9 cellular contexts compared by ENCODE assay signal in genomic region chr11:14336507-14337503, GRCh38. TPM values are rescaled to one million over a fixed set of nuclear protein-coding genes. Genes with fewer than 3 reads are reported as not detected.
DNase-seq lines count a peak whose midpoint lies in the region; ATAC-seq lines count a peak whose summit lies in the region.
"Had no signal": no experiment of that assay in that cellular context is flagged by ENCODE, and none has a peak within 500 bp of the region (broad histone marks: within the 10 kb centered on the region; RNA-seq: fewer than 3 reads in every experiment).

No MANE protein-coding gene starts in this region.

- CTCF ChIA-PET in activated CD8-positive, alpha-beta T cell treated with anti-CD3 and anti-CD28 coated beads, Interleukin-2, amount 10 ng/mL, durations not matched to agents 7 days and 5 days (lab: Charles Lee): interaction anchor here (1.2 to 1.9 kb wide), 3 partner anchors 9 to 118 kb away, joined by 3 to 6 read pairs (median 5); no protein-coding TSS in a partner anchor

- no peaks in the 10 kb centered on the region for H3K27me3 Mint-ChIP-seq in activated CD8-positive, alpha-beta T cell treated with anti-CD3 and anti-CD28 coated beads, Interleukin-2, amount 10 ng/mL, durations not matched to agents 7 days and 5 days (ENCODE audit: low read depth)

- no peaks in the 10 kb centered on the region for H3K27me3 ChIP-seq in iPS-20b (ENCODE audit: insufficient read depth, low read length)
- H3K27me3 ChIP-seq: esophagus muscularis mucosa had no signal

- H3K9ac ChIP-seq in iPS-20b (ENCODE audit: low read depth, low read length): no peak overlapping the region; the same call in 1 of the 2 replicates

- H3K4me3 Mint-ChIP-seq in activated CD8-positive, alpha-beta T cell treated with anti-CD3 and anti-CD28 coated beads, Interleukin-2, amount 10 ng/mL, durations not matched to agents 7 days and 5 days: no peak overlapping the region

- POLR2A ChIA-PET in activated CD8-positive, alpha-beta T cell treated with anti-CD3 and anti-CD28 coated beads, Interleukin-2, amount 10 ng/mL, durations not matched to agents 7 days and 5 days (lab: Charles Lee): interaction anchor here (0.6 kb wide), 1 partner anchor 9 kb away, joined by 3 read pairs; no protein-coding TSS in a partner anchor

- H3K9me3 ChIP-seq in iPS-20b (ENCODE audit: insufficient read depth, low read depth, low read length): no peaks in the 10 kb centered on the region

- peaks cover 67% of the 10 kb centered on the region for H3K36me3 Mint-ChIP-seq in activated CD8-positive, alpha-beta T cell treated with anti-CD3 and anti-CD28 coated beads, Interleukin-2, amount 10 ng/mL, durations not matched to agents 7 days and 5 days (ENCODE audit: low read depth)

- peak; percentile 87 for ATAC-seq in activated CD8-positive, alpha-beta T cell treated with anti-CD3 and anti-CD28 coated beads, Interleukin-2, amount 10 ng/mL, durations not matched to agents 7 days and 5 days
- ATAC-seq in Right ventricle myocardium inferior: no peak

- H3K36me3 ChIP-seq in iPS-20b (ENCODE audit: insufficient read depth, low read depth, low read length): no peaks in the 10 kb centered on the region
- H3K36me3 ChIP-seq: esophagus muscularis mucosa had no signal

- peak overlapping the region; percentile 1 for H3K27ac ChIP-seq in iPS-20b (ENCODE audit: low read length)
- H3K27ac ChIP-seq: esophagus muscularis mucosa had no signal

- peaks cover 68% of the 10 kb centered on the region for H3K4me1 ChIP-seq in iPS-20b (ENCODE audit: insufficient read depth, low read length)

- H3K4me1 Mint-ChIP-seq in activated CD8-positive, alpha-beta T cell treated with anti-CD3 and anti-CD28 coated beads, Interleukin-2, amount 10 ng/mL, durations not matched to agents 7 days and 5 days (ENCODE audit: low read depth): peaks cover 55% of the 10 kb centered on the region

- peak; percentile 66 for DNase-seq in AG08396 (ENCODE audit: low spot score)
- DNase-seq in HCEC 1CT: peak; percentile 99
- no peak for DNase-seq in activated CD8-positive, alpha-beta T cell treated with anti-CD3 and anti-CD28 coated beads, Interleukin-2, amount 10 ng/mL, durations not matched to agents 7 days and 5 days
- DNase-seq in Right ventricle myocardium inferior (ENCODE audit: missing footprints): no peak
- no peak for DNase-seq in retina
- no peak for DNase-seq in epidermal melanocyte (ENCODE audit: insufficient read length, low spot score)
- no peak for DNase-seq in NCI-H69 (lab: John Stamatoyannopoulos, UW)

- intact Hi-C loops in Right ventricle myocardium inferior (cut with DNase I): no loop called here

- peaks cover 46% of the 10 kb centered on the region for H3K9me3 Mint-ChIP-seq in activated CD8-positive, alpha-beta T cell treated with anti-CD3 and anti-CD28 coated beads, Interleukin-2, amount 10 ng/mL, durations not matched to agents 7 days and 5 days (ENCODE audit: insufficient read depth)

- H3K4me3 ChIP-seq in iPS-20b (ENCODE audit: low read length): peak overlapping the region; percentile 18; the same call in 1 of the 2 replicates
- H3K4me3 ChIP-seq: esophagus muscularis mucosa had no signal

- peak overlapping the region; percentile 36 for H3K27ac Mint-ChIP-seq in activated CD8-positive, alpha-beta T cell treated with anti-CD3 and anti-CD28 coated beads, Interleukin-2, amount 10 ng/mL, durations not matched to agents 7 days and 5 days

RNA-seq across cellular contexts. Expression of gene RRAS2, which starts 22.2 kb away (rescaled TPM):
- total RNA-seq in activated CD8-positive, alpha-beta T cell treated with anti-CD3 and anti-CD28 coated beads, Interleukin-2, amount 10 ng/mL, durations not matched to agents 7 days and 5 days: 10 to 100 TPM; 97.3 to 98.1 TPM
- total RNA-seq in Right ventricle myocardium inferior: 29.9 TPM

Comparison
In these comparisons a context has a peak if more than half of its experiments do, and no peak if none do; other contexts are left out.
1. DNase-seq: peak in AG08396 (single experiment) and HCEC 1CT (single experiment); none in activated CD8-positive, alpha-beta T cell treated with anti-CD3 and anti-CD28 coated beads, Interleukin-2, amount 10 ng/mL, durations not matched to agents 7 days and 5 days (single experiment), Right ventricle myocardium inferior (single experiment), retina (single experiment), epidermal melanocyte (single experiment) and NCI-H69 (single experiment).